In the genomic region with DNA sequence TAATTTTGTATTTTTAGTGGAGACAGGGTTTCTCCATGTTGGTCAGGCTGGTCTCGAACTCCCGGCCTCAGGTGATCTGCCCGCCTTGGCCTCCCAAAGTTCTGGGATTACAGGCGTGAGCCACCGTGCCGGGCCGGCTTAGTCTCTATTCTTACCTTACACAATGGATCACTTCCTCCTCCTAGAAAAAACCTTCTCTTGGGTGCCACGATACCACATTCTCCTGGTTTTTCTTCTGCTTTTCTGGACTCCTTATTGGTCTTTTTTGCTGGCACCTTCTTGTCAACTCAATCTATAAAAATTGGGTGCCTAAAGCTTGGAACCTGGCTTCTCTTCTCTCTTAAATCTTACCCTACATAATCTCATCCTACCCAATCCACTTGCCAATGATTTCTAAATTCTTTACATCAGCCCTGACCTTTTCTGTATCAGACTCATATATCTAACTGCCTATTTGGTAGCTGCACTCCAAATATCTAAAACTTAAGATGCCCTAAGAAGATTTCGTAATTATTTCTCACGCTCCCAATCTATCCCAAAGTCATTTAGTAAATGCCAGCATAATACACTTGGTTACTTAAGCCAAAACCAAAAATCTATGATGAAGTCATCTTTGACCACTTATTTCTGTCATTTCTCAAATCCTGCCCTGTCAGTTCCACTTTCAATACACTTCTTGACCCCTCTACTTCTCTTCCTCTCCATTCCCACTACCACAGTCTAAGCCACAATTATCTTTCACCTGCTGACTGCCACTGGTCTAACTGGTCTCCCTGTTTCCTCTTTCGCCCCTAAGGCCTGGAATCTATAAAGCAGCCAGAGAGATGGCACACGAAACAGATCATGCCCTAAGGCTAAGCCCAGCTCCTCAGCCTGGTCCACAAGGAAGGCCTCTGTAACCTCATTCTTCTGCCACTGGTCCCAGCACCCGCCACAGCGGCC, we compare ENCODE assay signal across 8 cellular contexts. TPM values are rescaled to one million over a fixed set of nuclear protein-coding genes. Genes with fewer than 3 reads are reported as not detected.
DNase-seq lines count a peak whose midpoint lies in the region; ATAC-seq and TF ChIP-seq lines count a peak whose summit lies in the region.

No MANE protein-coding gene starts in this region.

- no peaks in the 10 kb centered on the region for H3K27me3 ChIP-seq in upper lobe of right lung

- H3K27ac ChIP-seq in upper lobe of right lung, result peak overlapping the region; percentile 99

- DNase-seq in activated naive CD8-positive, alpha-beta T cell treated with anti-CD3 and anti-CD28 coated beads for 36 hours, result no peak
- DNase-seq in lower leg skin (ENCODE audit: low spot score in 2 of 2) (peak in 1 of 2 donors; percentile 56), upper lobe of right lung (no peak), DMS53 treated with DMSO at 0.1 percent for 48 hours (lab: John Stamatoyannopoulos, UW; ENCODE audit: unreplicated experiment) (no peak), left colon (no peak)

- 52 to 57% methylated on average over 14 of the region's 14 CpGs for WGBS in lower leg skin, 2 donors

- TF ChIP-seq CTCF in lower leg skin (IDR thresholded peaks at IDR 0.05) (no peak), upper lobe of right lung (IDR thresholded peaks at IDR 0.05) (no peak)

- no peaks in the 10 kb centered on the region for H3K9me3 Mint-ChIP-seq in activated naive CD8-positive, alpha-beta T cell treated with anti-CD3 and anti-CD28 coated beads for 36 hours

- H3K4me1 ChIP-seq in upper lobe of right lung, result peaks cover 27% of the 10 kb centered on the region

- TF ChIP-seq POLR2A in lower leg skin (IDR thresholded peaks at IDR 0.05), result no peak

- peak; percentile 20 for ATAC-seq in GM18867 (IDR thresholded peaks at IDR 0.05; ENCODE audit: unreplicated experiment)
- peak; percentile 17 for ATAC-seq in HG03139 (IDR thresholded peaks at IDR 0.05; ENCODE audit: unreplicated experiment)
- peak; percentile 3 for ATAC-seq in upper lobe of right lung
- no peak for ATAC-seq in HG02885 (IDR thresholded peaks at IDR 0.05; ENCODE audit: poor library complexity, unreplicated experiment)
- ATAC-seq in left colon, result no peak

- H3K4me3 ChIP-seq in lower leg skin (ENCODE audit: low read depth, poor library complexity, severe bottlenecking), result peak overlapping the region; percentile 97
- peak overlapping the region; percentile 100 for H3K4me3 ChIP-seq in upper lobe of right lung

- peaks cover 23% of the 10 kb centered on the region for H3K36me3 Mint-ChIP-seq in activated naive CD8-positive, alpha-beta T cell treated with anti-CD3 and anti-CD28 coated beads for 36 hours

- peak overlapping the region; percentile 98 for H3K4me3 Mint-ChIP-seq in activated naive CD8-positive, alpha-beta T cell treated with anti-CD3 and anti-CD28 coated beads for 36 hours

- peaks cover 40% of the 10 kb centered on the region for H3K36me3 ChIP-seq in upper lobe of right lung

- peak overlapping the region; percentile 80 for H3K27ac Mint-ChIP-seq in activated naive CD8-positive, alpha-beta T cell treated with anti-CD3 and anti-CD28 coated beads for 36 hours

- intact Hi-C loops in lower leg skin (cut with DNase I; ENCODE audit: low total_unique reads) (loop anchor here (5.0 kb wide), 1 partner anchor 1456 kb away; no protein-coding TSS in a partner anchor), upper lobe of right lung (cut with DNase I) (no loop called here), left colon (cut with DNase I, micrococcal nuclease) (no loop called here)

- no peaks in the 10 kb centered on the region for H3K9me3 ChIP-seq in upper lobe of right lung

- H3K4me1 Mint-ChIP-seq in activated naive CD8-positive, alpha-beta T cell treated with anti-CD3 and anti-CD28 coated beads for 36 hours, result peaks cover 73% of the 10 kb centered on the region

- no peaks in the 10 kb centered on the region for H3K27me3 Mint-ChIP-seq in activated naive CD8-positive, alpha-beta T cell treated with anti-CD3 and anti-CD28 coated beads for 36 hours

RNA-seq across cellular contexts. Expression of gene ELMO2, which starts 43.2 kb away (rescaled TPM):
- 10 to 100 TPM; 33.3 to 36.0 TPM for total RNA-seq in activated naive CD8-positive, alpha-beta T cell treated with anti-CD3 and anti-CD28 coated beads for 36 hours
- total RNA-seq in lower leg skin (10 to 100 TPM; 37.4 to 46.7 (median 40.7) TPM), upper lobe of right lung (57.0 TPM), left colon (10 to 100 TPM; 25.3 to 30.2 TPM)

RNA-seq across cellular contexts. Expression of gene CDH22, which starts 54.9 kb away (rescaled TPM):
- total RNA-seq in activated naive CD8-positive, alpha-beta T cell treated with anti-CD3 and anti-CD28 coated beads for 36 hours, result under 1 TPM in 1 of 2 experiments, not detected in 1; 0.12 TPM
- total RNA-seq in lower leg skin (1 to 10 TPM; 1.6 to 3.0 (median 2.0) TPM), upper lobe of right lung (0.46 TPM), left colon (under 1 TPM; 0.09 to 0.17 TPM)

Comparison
In these comparisons a context has a peak if more than half of its experiments do, and no peak if none do; other contexts are left out.
1. ATAC-seq: peak in GM18867 (single experiment), HG03139 (single experiment) and upper lobe of right lung (single experiment); none in HG02885 (single experiment) and left colon (single experiment).